2 cellular contexts compared by ENCODE assay signal in the genomic region with DNA sequence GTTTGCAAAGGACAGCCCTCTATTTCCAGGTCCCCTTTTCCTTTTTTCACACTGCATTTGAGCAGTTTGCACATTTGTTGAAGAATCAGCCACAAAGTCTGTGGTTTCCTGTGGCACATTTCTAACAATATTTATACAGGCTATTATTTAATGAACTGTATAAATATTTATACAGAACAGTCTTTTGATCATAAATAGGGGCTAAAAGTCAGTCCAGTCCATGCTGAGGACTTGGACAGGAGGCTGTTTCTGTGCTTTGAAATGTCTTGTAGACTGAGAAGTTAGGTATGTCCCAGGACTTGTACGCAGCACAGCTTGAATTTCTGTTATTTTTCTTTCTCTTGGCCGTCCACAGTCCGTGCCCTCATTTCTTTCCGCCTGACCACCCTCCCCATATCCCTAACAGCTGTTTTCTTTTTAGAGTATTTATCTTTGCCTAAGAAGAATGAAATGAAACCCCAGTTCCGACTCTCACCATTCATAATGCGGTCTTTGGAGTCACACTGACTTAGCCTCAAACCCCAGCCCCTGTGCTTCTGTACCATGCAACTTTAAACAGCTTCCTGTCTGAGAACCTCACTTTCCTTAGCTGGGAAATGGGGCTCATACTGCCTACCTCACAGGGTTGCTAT.
TF ChIP-seq lines count a peak whose summit lies in the region.

No MANE protein-coding gene starts in this region.

TF ChIP-seq in endothelial cell of umbilical vein, 7 proteins besides CTCF, POLR2A, EP300 and RAD21:
- TF ChIP-seq MYC (IDR thresholded peaks at IDR 0.05; ENCODE audit: low read depth, low read length): no peak
- TF ChIP-seq, protein P1, sequence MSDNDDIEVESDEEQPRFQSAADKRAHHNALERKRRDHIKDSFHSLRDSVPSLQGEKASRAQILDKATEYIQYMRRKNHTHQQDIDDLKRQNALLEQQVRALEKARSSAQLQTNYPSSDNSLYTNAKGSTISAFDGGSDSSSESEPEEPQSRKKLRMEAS (IDR thresholded peaks at IDR 0.05; ENCODE audit: insufficient read depth, insufficient read length): no peak
- no peak for TF ChIP-seq FOS (IDR thresholded peaks at IDR 0.05; ENCODE audit: borderline replicate concordance, insufficient read depth, low read length)
- TF ChIP-seq EZH2 (IDR thresholded peaks at IDR 0.05; ENCODE audit: borderline replicate concordance, low read depth, low read length, severe bottlenecking): no peak
- TF ChIP-seq GATA2 (IDR thresholded peaks at IDR 0.05; ENCODE audit: insufficient read depth, insufficient read length, low read depth, low read length): no peak
- no peak for TF ChIP-seq POLR2AphosphoS5 (IDR thresholded peaks at IDR 0.05; ENCODE audit: insufficient read depth, low read depth, low read length)
- TF ChIP-seq JUN (IDR thresholded peaks at IDR 0.05; ENCODE audit: borderline replicate concordance, insufficient read depth, insufficient read length, low read depth): no peak

TF ChIP-seq in GM12891, 5 proteins besides CTCF, POLR2A, EP300 and RAD21:
- TF ChIP-seq SPI1 (IDR thresholded peaks at IDR 0.05; ENCODE audit: low read depth, low read length) (no peak), POU2F2 (IDR thresholded peaks at IDR 0.05; ENCODE audit: low read depth, low read length) (no peak), TAF1 (IDR thresholded peaks at IDR 0.05; ENCODE audit: low read depth, low read length) (no peak), POLR2AphosphoS5 (IDR thresholded peaks at IDR 0.05; ENCODE audit: low read depth, low read length) (no peak), PAX5 (IDR thresholded peaks at IDR 0.05; ENCODE audit: insufficient read depth, low read length, severe bottlenecking) (no peak)
